10 cellular contexts compared by ENCODE assay signal in genomic region chr11:85809191-85809590, GRCh38. TPM values are rescaled to one million over a fixed set of nuclear protein-coding genes. Genes with fewer than 3 reads are reported as not detected.
DNase-seq lines count a peak whose midpoint lies in the region; ATAC-seq and TF ChIP-seq lines count a peak whose summit lies in the region.
"Had no signal": no experiment of that assay in that cellular context is flagged by ENCODE, and none has a peak within 500 bp of the region (broad histone marks: within the 10 kb centered on the region; RNA-seq: fewer than 3 reads in every experiment).

No MANE protein-coding gene starts in this region.

- no peaks in the 10 kb centered on the region for H3K9me3 Mint-ChIP-seq in naive B cell

- H3K4me1 ChIP-seq in SJCRH30 (peaks cover 21% of the 10 kb centered on the region), body of pancreas (peaks cover 16% of the 10 kb centered on the region)

- peak overlapping the region in 2 of 8 donors; percentile 61 to 82 for H3K4me3 Mint-ChIP-seq in naive B cell

- peaks cover 6 to 17% (median 9%) of the 10 kb centered on the region in 3 donors for H3K27me3 Mint-ChIP-seq in naive B cell

- H3K27ac Mint-ChIP-seq in naive B cell, result no peak overlapping the region

- H3K9me3 ChIP-seq in SJCRH30 (replicated peaks), result no peaks in the 10 kb centered on the region
- H3K9me3 ChIP-seq in body of pancreas, result no peaks in the 10 kb centered on the region

- H3K4me1 Mint-ChIP-seq in naive B cell, result peaks cover 14 to 19% (median 18%) of the 10 kb centered on the region in 3 donors

- DNase-seq in SJCRH30, result peak; percentile 85 to 89
- DNase-seq in naive B cell, result no peak
- no peak for DNase-seq in H7
- DNase-seq in body of pancreas, result no peak
- DNase-seq in OCI-M2 (lab: John Stamatoyannopoulos, UW; ENCODE audit: unreplicated experiment), result no peak
- DNase-seq: NCI-H187 had no signal

- 75 to 79% methylated on average over 3 to 4 of the region's 4 CpGs for WGBS in body of pancreas, 2 donors

- H3K27ac ChIP-seq in SJCRH30 (peak overlapping the region; percentile 42), body of pancreas (no peak overlapping the region)

- H3K36me3 Mint-ChIP-seq in naive B cell, result no peaks in the 10 kb centered on the region

- ATAC-seq in GM18870 (IDR thresholded peaks at IDR 0.05; ENCODE audit: unreplicated experiment) (peak; percentile 69), HG02588 (IDR thresholded peaks at IDR 0.05; ENCODE audit: unreplicated experiment) (peak; percentile 55), naive B cell (ENCODE audit: low read depth in 2 of 2) (peak; percentile 32 to 61), body of pancreas (no peak)

- H3K4me3 ChIP-seq in SJCRH30, result peak overlapping the region; percentile 70
- H3K4me3 ChIP-seq in H7 (ENCODE audit: insufficient read depth, low read depth, low read length), result no peak overlapping the region
- H3K4me3 ChIP-seq in body of pancreas, result no peak overlapping the region

- no peak for TF ChIP-seq CTCF in body of pancreas (IDR thresholded peaks at IDR 0.05)

- H3K27me3 ChIP-seq in SJCRH30 (no peaks in the 10 kb centered on the region), H7 (ENCODE audit: control insufficient read depth, insufficient read depth, low read length) (peaks cover 29% of the 10 kb centered on the region), body of pancreas (no peaks in the 10 kb centered on the region)

- intact Hi-C loops in body of pancreas (cut with DNase I), result no loop called here

- no peak for TF ChIP-seq POLR2A in body of pancreas (IDR thresholded peaks at IDR 0.05)

- H3K36me3 ChIP-seq in SJCRH30, result no peaks in the 10 kb centered on the region
- H3K36me3 ChIP-seq in H7 (replicated peaks; ENCODE audit: control insufficient read depth, insufficient read depth, low read length), result no peaks in the 10 kb centered on the region
- no peaks in the 10 kb centered on the region for H3K36me3 ChIP-seq in body of pancreas (replicated peaks in 1 of 2; ENCODE audit: insufficient read depth in 1 of 2, low read depth in 2 of 2)

RNA-seq across cellular contexts. Expression of gene SYTL2, which starts 1.8 kb away (rescaled TPM):
- 122 and 137 TPM in 2 replicates for total RNA-seq in SJCRH30 (2014; rRNA removed; shearing (Covaris generic))
- under 1 TPM in 4 of 6 donors, not detected in 2; 0.32 to 1.00 (median 0.55) TPM for polyA plus RNA-seq in naive B cell (ENCODE audit: low read depth in 6 of 6)
- total RNA-seq in H7 (2014; rRNA removed; shearing (Covaris generic)), result 1.4 and 2.0 TPM in 2 replicates
- 10 to 100 TPM; 28.3 to 55.3 TPM for total RNA-seq in body of pancreas

RNA-seq across cellular contexts. Expression of gene CCDC83, which starts 46.0 kb away (rescaled TPM):
- not detected in 2 replicates for total RNA-seq in SJCRH30 (2014; rRNA removed; shearing (Covaris generic))
- not detected for polyA plus RNA-seq in naive B cell (ENCODE audit: low read depth in 6 of 6)
- not detected in 2 replicates for total RNA-seq in H7 (2014; rRNA removed; shearing (Covaris generic))
- not detected for total RNA-seq in body of pancreas
- total RNA-seq: astrocyte; T-helper 1 cell treated with Interleukin-12 subunit alpha and Interleukin-12 subunit beta and Interleukin-4 antibody, amounts not matched to agents 30 ng/mL and 1 ng/mL, for 36 hours had no signal

Comparison
In these comparisons a context has a peak if more than half of its experiments do, and no peak if none do; other contexts are left out.
1. DNase-seq: peak in SJCRH30 (2 of 2); none in naive B cell (single experiment), H7 (single experiment), body of pancreas (0 of 4) and OCI-M2 (single experiment).